In the genomic region with DNA sequence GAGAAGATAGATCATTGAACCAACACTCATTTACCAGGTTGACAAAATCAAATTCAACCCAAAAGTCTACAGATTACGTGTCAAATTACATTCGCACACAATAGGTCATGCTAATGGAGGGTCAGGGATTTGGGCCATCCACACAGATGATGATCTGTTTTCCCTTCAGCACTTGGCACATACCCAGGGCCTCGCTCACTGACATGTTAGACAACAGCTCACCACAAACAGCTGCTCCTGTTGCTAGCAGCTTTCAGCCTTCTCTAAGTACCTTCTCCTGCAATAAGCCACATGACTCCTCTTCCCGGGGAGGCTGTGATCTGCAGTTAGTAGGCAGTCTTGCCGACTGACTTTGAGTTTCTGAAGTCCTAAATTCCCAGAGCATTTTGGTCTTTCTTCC, we compare ENCODE assay signal across 11 cellular contexts. TPM values are rescaled to one million over a fixed set of nuclear protein-coding genes. Genes with fewer than 3 reads are reported as not detected.
DNase-seq lines count a peak whose midpoint lies in the region; ATAC-seq lines count a peak whose summit lies in the region.
"Had no signal": no experiment of that assay in that cellular context is flagged by ENCODE, and none has a peak within 500 bp of the region (broad histone marks: within the 10 kb centered on the region; RNA-seq: fewer than 3 reads in every experiment).

No MANE protein-coding gene starts in this region.

- intact Hi-C loops in left colon (cut with DNase I, micrococcal nuclease) = loop anchor here in 1 of 2 donors (10.0 kb wide), 1 partner anchor 64 kb away; no protein-coding TSS in a partner anchor

- DNase-seq in DMS53 treated with DMSO at 0.1 percent for 48 hours (lab: John Stamatoyannopoulos, UW; ENCODE audit: unreplicated experiment) (peak; percentile 17), NCI-H1092 treated with DMSO at 0.1 percent for 48 hours (lab: John Stamatoyannopoulos, UW) (peak; percentile 87), SHP77 treated with DMSO at 0.1 percent for 48 hours (lab: John Stamatoyannopoulos, UW) (peak; percentile 86), left colon (peak; percentile 53 to 58), cortex of kidney (lab: John Stamatoyannopoulos, UW) (no peak)
- DNase-seq: activated CD4-positive, CD25-positive, alpha-beta regulatory T cell treated with anti-CD3 and anti-CD28 coated beads, Interleukin-2, amount 50 U/mL, for 72 hours had no signal

- ATAC-seq in left colon (no peak), esophagus mucosa (no peak), GM19328 (IDR thresholded peaks at IDR 0.05; ENCODE audit: unreplicated experiment) (no peak), HG02852 (IDR thresholded peaks at IDR 0.05; ENCODE audit: unreplicated experiment) (no peak)
- ATAC-seq: HCT116 had no signal

RNA-seq across cellular contexts. Expression of a gene that starts 18.4 kb away (rescaled TPM):
- total RNA-seq in left colon (10 to 100 TPM in 1 of 2 donors, 1 to 10 TPM in 1; 3.4 to 11.7 TPM), esophagus mucosa (0.12 TPM)
- total RNA-seq: lung had no signal
